ENCODE assay signal across 17 cellular contexts in genomic region chr11:2877474-2877873, GRCh38. TPM values are rescaled to one million over a fixed set of nuclear protein-coding genes. Genes with fewer than 3 reads are reported as not detected.
DNase-seq lines count a peak whose midpoint lies in the region; ATAC-seq and TF ChIP-seq lines count a peak whose summit lies in the region.
"Had no signal": no experiment of that assay in that cellular context is flagged by ENCODE, and none has a peak within 500 bp of the region (broad histone marks: within the 10 kb centered on the region; RNA-seq: fewer than 3 reads in every experiment).

No MANE protein-coding gene starts in this region.

- intact Hi-C loops in Right ventricle myocardium inferior (cut with DNase I) (no loop called here), right cardiac atrium (cut with DNase I) (no loop called here), HCT116 (cut with micrococcal nuclease) (no loop called here), left lung (cut with DNase I) (no loop called here)
- intact Hi-C loops in activated CD4-positive, alpha-beta T cell treated with anti-CD3 and anti-CD28 coated beads for 36 hours (cut with DNase I, micrococcal nuclease) = no loop called here

- H3K36me3 ChIP-seq in HCT116 (ENCODE audit: control insufficient read depth in 1 of 2, insufficient read depth in 2 of 2, low read length in 2 of 2) (no peaks in the 10 kb centered on the region), left lung (no peaks in the 10 kb centered on the region)
- H3K36me3 ChIP-seq: BLaER1 had no signal

- H4K20me1 ChIP-seq in HCT116 (ENCODE audit: insufficient read depth) = no peaks in the 10 kb centered on the region

- H3K9me3 ChIP-seq in right cardiac atrium (ENCODE audit: control insufficient read depth, low read length) = no peaks in the 10 kb centered on the region
- peaks cover 0 to 8% of the 10 kb centered on the region in 2 experiments; a peak in 1 of 4 replicates for H3K9me3 ChIP-seq in HCT116 (ENCODE audit: control insufficient read depth in 1 of 2, insufficient read depth in 1 of 2, low read depth in 1 of 2, low read length in 2 of 2)
- H3K9me3 ChIP-seq in left lung = no peaks in the 10 kb centered on the region

- H3K79me2 ChIP-seq in HCT116 (ENCODE audit: insufficient read depth, low read length) = no peaks in the 10 kb centered on the region

- BruUV-seq in HCT116 (replicated peaks; lab: Mats Ljungman, UMichigan) = no TSS peak

- peak overlapping the region; percentile 61 for H3K4me3 Mint-ChIP-seq in neural crest cell
- H3K4me3 Mint-ChIP-seq in activated CD4-positive, alpha-beta T cell treated with anti-CD3 and anti-CD28 coated beads for 36 hours = no peak overlapping the region
- H3K4me3 Mint-ChIP-seq: CD14-positive monocyte; CD4-positive, alpha-beta memory T cell; GM23338; HFFc6 had no signal

- TF ChIP-seq POLR2A in HCT116 (IDR thresholded peaks at IDR 0.05; ENCODE audit: borderline replicate concordance, extremely low read depth, insufficient read depth, insufficient read length) = no peak

- peak overlapping the region; percentile 17 for H3K4me2 ChIP-seq in HCT116 (ENCODE audit: low read length)
- H3K4me2 ChIP-seq: GM23338 had no signal

- no peak overlapping the region for H3K27ac ChIP-seq in right cardiac atrium (ENCODE audit: low read length)
- H3K27ac ChIP-seq in HCT116 (ENCODE audit: low read depth, low read length) = no peak overlapping the region
- no peak overlapping the region for H3K27ac ChIP-seq in left lung
- H3K27ac ChIP-seq: BLaER1 had no signal

- H3K9me3 Mint-ChIP-seq in neural crest cell = no peaks in the 10 kb centered on the region
- H3K9me3 Mint-ChIP-seq in activated CD4-positive, alpha-beta T cell treated with anti-CD3 and anti-CD28 coated beads for 36 hours (ENCODE audit: low read depth) = peaks cover 4% of the 10 kb centered on the region

- no peak for DNase-seq in Right ventricle myocardium inferior (ENCODE audit: missing footprints)
- DNase-seq in right cardiac atrium = no peak
- no peak for DNase-seq in HCT116 (ENCODE audit: low read depth, low spot score)
- no peak for DNase-seq in left lung
- DNase-seq in neural crest cell (ENCODE audit: low read depth, low spot score) = no peak
- no peak for DNase-seq in NCI-H1436 (lab: John Stamatoyannopoulos, UW)
- DNase-seq in activated CD4-positive, alpha-beta T cell treated with anti-CD3 and anti-CD28 coated beads for 36 hours = no peak
- DNase-seq: 8988T; CD4-positive, alpha-beta memory T cell; DMS153; DMS79; GF-D8; HCEC 1CT; HFFc6 had no signal

- H3K9ac ChIP-seq in HCT116 (ENCODE audit: low read length) = no peak overlapping the region
- H3K9ac ChIP-seq: BLaER1 had no signal

- H3K4me3 ChIP-seq in right cardiac atrium (ENCODE audit: low read length) (no peak overlapping the region), HCT116 (replicated peaks in 1 of 2; ENCODE audit: low read depth in 1 of 2, low read length in 2 of 2) (no peak overlapping the region), left lung (no peak overlapping the region)
- H3K4me3 ChIP-seq: BLaER1, GM23338 had no signal

- no peaks in the 10 kb centered on the region for H3K4me1 ChIP-seq in right cardiac atrium (ENCODE audit: control insufficient read depth, insufficient read depth, low read length)
- H3K4me1 ChIP-seq in HCT116 (ENCODE audit: control insufficient read depth in 1 of 2, insufficient read depth in 2 of 2, low read length in 2 of 2) = peaks cover 0 to 9% of the 10 kb centered on the region in 2 experiments; a peak in 1 of 4 replicates
- H3K4me1 ChIP-seq in left lung = no peaks in the 10 kb centered on the region

- no peak overlapping the region for H2AFZ ChIP-seq in HCT116 (ENCODE audit: low read depth, low read length, poor library complexity, severe bottlenecking)
- H2AFZ ChIP-seq: GM23338 had no signal

- no peak overlapping the region for H3K27ac Mint-ChIP-seq in neural crest cell (ENCODE audit: unreplicated experiment)
- H3K27ac Mint-ChIP-seq in activated CD4-positive, alpha-beta T cell treated with anti-CD3 and anti-CD28 coated beads for 36 hours = no peak overlapping the region
- H3K27ac Mint-ChIP-seq: CD4-positive, alpha-beta memory T cell; GM23338; HFFc6 had no signal

- CTCF ChIA-PET in HCT116 (lab: Charles Lee) = interaction anchor here (1.1 kb wide), 1 partner anchor 52 kb away, joined by 4 read pairs; the partner anchor contains the start of gene PHLDA2
- CTCF ChIA-PET in activated CD4-positive, alpha-beta T cell treated with anti-CD3 and anti-CD28 coated beads for 36 hours (lab: Charles Lee) = interaction anchor here (0.6 to 6.4 kb wide), 4 partner anchors 9 to 345 kb away, joined by 3 to 25 read pairs (median 4); no protein-coding TSS in a partner anchor

- H3K36me3 Mint-ChIP-seq in neural crest cell (ENCODE audit: low read depth) = peaks cover 2% of the 10 kb centered on the region
- H3K36me3 Mint-ChIP-seq in activated CD4-positive, alpha-beta T cell treated with anti-CD3 and anti-CD28 coated beads for 36 hours (ENCODE audit: low read depth) = no peaks in the 10 kb centered on the region

- peak; percentile 52 for ATAC-seq in Right ventricle myocardium inferior
- ATAC-seq in right cardiac atrium = no peak
- peak; percentile 52 for ATAC-seq in HCT116
- peak; percentile 16 for ATAC-seq in left lung
- ATAC-seq in activated CD4-positive, alpha-beta T cell treated with anti-CD3 and anti-CD28 coated beads for 36 hours = no peak
- ATAC-seq: GM23338 had no signal

- RAD21 ChIA-PET in HCT116 (lab: Charles Lee; ENCODE audit: low non-redundant PET in 1 of 2, low total read pairs in 2 of 2, uncharacterized antibody in 2 of 2, unreplicated experiment in 2 of 2) = no interaction called here

- no peaks in the 10 kb centered on the region for H3K9me2 ChIP-seq in HCT116 (ENCODE audit: insufficient read depth)

- no peak for TF ChIP-seq RAD21 in HCT116 (IDR thresholded peaks at IDR 0.05; ENCODE audit: low read depth)

- 78% methylated on average over 6 of the region's 6 CpGs for WGBS in right cardiac atrium

- POLR2A ChIA-PET in HCT116 (lab: Charles Lee) = no interaction called here
- POLR2A ChIA-PET in activated CD4-positive, alpha-beta T cell treated with anti-CD3 and anti-CD28 coated beads for 36 hours (lab: Charles Lee) = no interaction called here

- H3K27me3 ChIP-seq in right cardiac atrium (ENCODE audit: control insufficient read depth, insufficient read depth) (no peaks in the 10 kb centered on the region), HCT116 (ENCODE audit: insufficient read depth, low read length) (no peaks in the 10 kb centered on the region), left lung (peaks cover 0 to 12% of the 10 kb centered on the region in 2 donors)

- peaks cover 13% of the 10 kb centered on the region for H3K27me3 Mint-ChIP-seq in neural crest cell (ENCODE audit: low read depth)
- H3K27me3 Mint-ChIP-seq in activated CD4-positive, alpha-beta T cell treated with anti-CD3 and anti-CD28 coated beads for 36 hours = no peaks in the 10 kb centered on the region

- peaks cover 8% of the 10 kb centered on the region for H3K4me1 Mint-ChIP-seq in neural crest cell
- H3K4me1 Mint-ChIP-seq in activated CD4-positive, alpha-beta T cell treated with anti-CD3 and anti-CD28 coated beads for 36 hours = no peaks in the 10 kb centered on the region
- H3K4me1 Mint-ChIP-seq: CD14-positive monocyte; CD4-positive, alpha-beta memory T cell had no signal

- TF ChIP-seq CTCF in HCT116 (IDR thresholded peaks at IDR 0.05 in 2 of 3, conservative IDR thresholded peaks at IDR 0.05 in 1 of 3; ENCODE audit: borderline replicate concordance in 1 of 3, insufficient read depth in 1 of 3, low read depth in 2 of 3, low read length in 2 of 3) = no peak
- no peak for TF ChIP-seq CTCF in left lung (IDR thresholded peaks at IDR 0.05)
- TF ChIP-seq CTCF in neural crest cell (conservative IDR thresholded peaks at IDR 0.05) = no peak

TF ChIP-seq in HCT116, 20 proteins besides CTCF, POLR2A, EP300 and RAD21 (continues in another document):
- TF ChIP-seq REST (IDR thresholded peaks at IDR 0.05; ENCODE audit: low read depth) (no peak), ZNF274 (IDR thresholded peaks at IDR 0.05; ENCODE audit: low read depth, low read length) (no peak), YY1 (IDR thresholded peaks at IDR 0.05; ENCODE audit: extremely low read depth, insufficient replicate concordance, low read depth, low read length) (no peak)

RNA-seq across cellular contexts. Expression of gene CDKN1C, which starts 8.1 kb away (rescaled TPM):
- total RNA-seq in Right ventricle myocardium inferior = 40.0 TPM
- total RNA-seq in right cardiac atrium = 10 to 100 TPM; 16.1 to 26.3 (median 21.4) TPM
- polyA plus RNA-seq in right cardiac atrium = 27.6 TPM
- 24.0 TPM for total RNA-seq in HCT116 (2021; ENCODE audit: unreplicated experiment)
- polyA plus RNA-seq in HCT116 (2012) = 15.9 and 22.3 TPM in 2 replicates
- total RNA-seq in left lung = 10 to 100 TPM; 18.0 to 31.7 TPM
- 78.3 and 80.0 TPM in 2 replicates for total RNA-seq in neural crest cell
- under 1 TPM; 0.21 to 0.53 TPM for total RNA-seq in activated CD4-positive, alpha-beta T cell treated with anti-CD3 and anti-CD28 coated beads for 36 hours

RNA-seq across cellular contexts. Expression of gene PHLDA2, which starts 51.7 kb away (rescaled TPM):
- 0.65 TPM for total RNA-seq in Right ventricle myocardium inferior
- 1 to 10 TPM in 1 of 4 donors, under 1 TPM in 2, not detected in 1; 0.57 to 2.1 (median 0.74) TPM for total RNA-seq in right cardiac atrium
- 2.0 TPM for polyA plus RNA-seq in right cardiac atrium
- 309 TPM for total RNA-seq in HCT116 (2021; ENCODE audit: unreplicated experiment)
- 446 and 495 TPM in 2 replicates for polyA plus RNA-seq in HCT116 (2012)
- total RNA-seq in left lung = 10 to 100 TPM; 28.3 to 50.0 TPM
- 1.1 and 1.6 TPM in 2 replicates for total RNA-seq in neural crest cell
- total RNA-seq in activated CD4-positive, alpha-beta T cell treated with anti-CD3 and anti-CD28 coated beads for 36 hours = 1 to 10 TPM; 3.1 to 3.7 TPM

Comparison
In these comparisons a context has a peak if more than half of its experiments do, and no peak if none do; other contexts are left out.
1. ATAC-seq: peak in Right ventricle myocardium inferior (single experiment), HCT116 (single experiment) and left lung (single experiment); none in right cardiac atrium (0 of 2) and activated CD4-positive, alpha-beta T cell treated with anti-CD3 and anti-CD28 coated beads for 36 hours (single experiment).
2. RNA of gene CDKN1C, which starts 8.1 kb away (total RNA-seq): 78.3 to 80.0 TPM in neural crest cell, 40.0 TPM in Right ventricle myocardium inferior (single experiment), 18.0 to 31.7 TPM in left lung, 16.1 to 26.3 TPM in right cardiac atrium and 24.0 TPM in HCT116 (single experiment); 0.21 to 0.53 TPM in activated CD4-positive, alpha-beta T cell treated with anti-CD3 and anti-CD28 coated beads for 36 hours; every median in the first group is over 10 times any median in the second.
3. RNA of gene PHLDA2, which starts 51.7 kb away (total RNA-seq): 309 TPM in HCT116 (single experiment) and 28.3 to 50.0 TPM in left lung; 3.1 to 3.7 TPM in activated CD4-positive, alpha-beta T cell treated with anti-CD3 and anti-CD28 coated beads for 36 hours, 1.1 to 1.6 TPM in neural crest cell, 0.57 to 2.1 TPM in right cardiac atrium and 0.65 TPM in Right ventricle myocardium inferior (single experiment); every median in the first group is over 4 times any median in the second.